In genomic region chr17:64938925-64939474, GRCh38 we compare ENCODE assay signal across 1 cellular context.
TF ChIP-seq lines count a peak whose summit lies in the region.

No MANE protein-coding gene starts in this region.

TF ChIP-seq in IMR-90, 13 proteins besides CTCF, POLR2A, EP300 and RAD21 (continued from another document):
- peak; percentile 51 for TF ChIP-seq SMC3 (IDR thresholded peaks at IDR 0.05; ENCODE audit: low read depth, low read length)
